30 cellular contexts compared by ENCODE assay signal in the genomic region with DNA sequence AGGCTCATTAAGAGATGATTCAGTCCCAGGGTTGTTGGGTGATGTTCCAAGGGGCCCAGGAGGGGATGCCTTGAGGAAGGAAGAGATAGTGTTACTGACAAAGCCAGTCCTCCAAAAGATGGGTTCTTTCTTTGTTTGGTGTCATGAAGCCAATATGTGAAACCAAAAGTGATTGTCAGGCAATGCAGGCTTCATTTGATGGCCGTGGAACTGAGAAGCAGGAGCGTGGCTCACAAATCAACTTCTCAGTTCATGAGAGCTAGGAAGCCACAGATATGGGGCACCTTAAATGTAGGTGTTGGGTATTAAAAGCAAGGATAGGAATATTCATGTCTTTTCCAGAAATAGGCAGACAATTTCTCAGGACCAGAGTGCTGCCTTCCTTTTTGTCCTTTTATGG.
"Had no signal": no experiment of that assay in that cellular context is flagged by ENCODE, and none has a peak within 500 bp of the region (broad histone marks: within the 10 kb centered on the region; RNA-seq: fewer than 3 reads in every experiment).

No MANE protein-coding gene starts in this region.

- ATAC-seq: heart right ventricle; left cardiac atrium; left lung; naive thymus-derived CD4-positive, alpha-beta T cell; sciatic nerve; stimulated activated naive CD8-positive, alpha-beta T cell treated with anti-CD3 and anti-CD28 coated beads, Interleukin-15, amount 100 ng/mL, for 72 hours; upper lobe of right lung had no signal

- H3K36me3 ChIP-seq: colonic mucosa, esophagus squamous epithelium, heart right ventricle, left lung, ovary, suprapubic skin, transverse colon, upper lobe of right lung, uterus had no signal

- H3K27me3 ChIP-seq: colonic mucosa, left lung, ovary, transverse colon, upper lobe of right lung, uterus had no signal

- H3K27ac Mint-ChIP-seq: mesothelial cell of epicardium; naive thymus-derived CD4-positive, alpha-beta T cell; nephron; stimulated activated naive CD8-positive, alpha-beta T cell treated with anti-CD3 and anti-CD28 coated beads, Interleukin-15, amount 100 ng/mL, for 72 hours had no signal

- H3K27ac ChIP-seq: colonic mucosa, esophagus squamous epithelium, heart right ventricle, left lung, ovary, suprapubic skin, transverse colon, upper lobe of right lung, uterus had no signal

- H3K4me2 ChIP-seq: smooth muscle cell had no signal

- H3K9me3 ChIP-seq: colonic mucosa, esophagus squamous epithelium, heart right ventricle, left lung, ovary, suprapubic skin, transverse colon, upper lobe of right lung, uterus had no signal

- H3K9me3 Mint-ChIP-seq: mesothelial cell of epicardium, nephron had no signal

- H3K4me3 ChIP-seq: colonic mucosa, esophagus squamous epithelium, heart right ventricle, left lung, ovary, smooth muscle cell, suprapubic skin, transverse colon, upper lobe of right lung, uterus had no signal

- H3K4me1 ChIP-seq: colonic mucosa, esophagus squamous epithelium, heart right ventricle, left lung, suprapubic skin, transverse colon, upper lobe of right lung, uterus had no signal

- H3K36me3 Mint-ChIP-seq: mesothelial cell of epicardium; naive thymus-derived CD4-positive, alpha-beta T cell had no signal

- H3K4me3 Mint-ChIP-seq: mesothelial cell of epicardium; naive thymus-derived CD4-positive, alpha-beta T cell; nephron; stimulated activated naive CD8-positive, alpha-beta T cell treated with anti-CD3 and anti-CD28 coated beads, Interleukin-15, amount 100 ng/mL, for 72 hours had no signal

- DNase-seq: colonic mucosa; dermis blood vessel endothelial cell; effector memory CD4-positive, alpha-beta T cell; erythroblast; esophagus squamous epithelium; foreskin melanocyte; glutamatergic neuron; heart right ventricle; hippocampal formation; left cardiac atrium; left lung; mesenchymal stem cell; naive thymus-derived CD4-positive, alpha-beta T cell; occipital lobe; ovary; posterior cingulate gyrus; stimulated activated CD4-positive, alpha-beta T cell treated with anti-CD3 and anti-CD28 coated beads, Interleukin-12 subunit alpha, Interleukin-12 subunit beta, amount 100 ng/mL, for 4 hours; stimulated activated CD4-positive, alpha-beta T cell treated with anti-CD3 and anti-CD28 coated beads, Interleukin-1b, Interleukin-23, amount 100 ng/mL, for 48 hours; stimulated activated CD4-positive, alpha-beta T cell treated with anti-CD3 and anti-CD28 coated beads, Interleukin-4, amount 100 ng/mL, for 1 hour; stimulated activated CD8-positive, alpha-beta memory T cell treated with anti-CD3 and anti-CD28 coated beads, Interleukin-4, amount 100 ng/mL, for 48 hours; stimulated activated naive CD4-positive, alpha-beta T cell; stimulated activated naive CD8-positive, alpha-beta T cell treated with anti-CD3 and anti-CD28 coated beads, Interleukin-15, amount 100 ng/mL, for 72 hours; transverse colon; upper lobe of right lung; uterus had no signal

- H3K4me1 Mint-ChIP-seq: naive thymus-derived CD4-positive, alpha-beta T cell; stimulated activated naive CD8-positive, alpha-beta T cell treated with anti-CD3 and anti-CD28 coated beads, Interleukin-15, amount 100 ng/mL, for 72 hours had no signal
